Comparison of ENCODE assay signal across 9 cellular contexts in the genomic region with DNA sequence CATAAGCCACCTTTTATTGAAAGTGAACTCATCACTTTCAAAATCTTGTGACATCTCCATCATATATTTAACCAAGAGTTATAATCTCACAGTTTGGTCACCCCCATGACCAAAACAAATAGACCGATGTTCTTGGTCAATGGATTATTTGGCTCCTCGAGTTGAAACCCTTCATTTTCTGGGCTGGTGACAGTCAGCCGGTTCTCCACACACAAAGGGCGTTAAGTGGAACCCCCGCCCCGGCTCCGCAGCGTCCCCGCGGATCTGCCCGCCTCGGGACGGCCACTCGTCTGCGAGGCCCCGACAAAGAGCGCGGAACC. TPM values are rescaled to one million over a fixed set of nuclear protein-coding genes. Genes with fewer than 3 reads are reported as not detected.
DNase-seq lines count a peak whose midpoint lies in the region; ATAC-seq, FAIRE-seq and TF ChIP-seq lines count a peak whose summit lies in the region.
"Had no signal": no experiment of that assay in that cellular context is flagged by ENCODE, and none has a peak within 500 bp of the region (broad histone marks: within the 10 kb centered on the region; RNA-seq: fewer than 3 reads in every experiment).

No MANE protein-coding gene starts in this region.

- peaks cover 9% of the 10 kb centered on the region for H3K36me3 Mint-ChIP-seq in memory B cell

- no peak for DNase-seq in cardiac muscle cell (ENCODE audit: low read depth in 1 of 2, low spot score in 1 of 2)
- no peak for DNase-seq in Right ventricle myocardium inferior (ENCODE audit: missing footprints)
- no peak for DNase-seq in GM12878 (ENCODE audit: low read depth, low spot score)
- DNase-seq in memory B cell (ENCODE audit: low spot score in 2 of 2) = no peak
- no peak for DNase-seq in SK-N-DZ (ENCODE audit: low spot score)

- TF ChIP-seq EP300 in GM12878 (IDR thresholded peaks at IDR 0.05; ENCODE audit: borderline replicate concordance in 1 of 2, control insufficient read depth in 1 of 2, low read depth in 2 of 2, low read length in 2 of 2) = no peak

- under 1% methylated on average over 18 of the region's 18 CpGs for WGBS in GM12878 (ENCODE audit: insufficient coverage, insufficient replicate concordance, low lambda C conversion rate, missing lambda C conversion rate)
- WGBS in urinary bladder = under 1% methylated on average over 18 of the region's 18 CpGs

- in situ Hi-C loops in GM12878 (cut with MboI) = no loop called here

- peak overlapping the region; percentile 83 for H3K4me3 Mint-ChIP-seq in memory B cell

- CTCF ChIA-PET in GM12878 (lab: Yijun Ruan, JAX) = interaction anchor here (1.3 to 1.5 kb wide), 2 partner anchors 50 to 473 kb away, joined by 3 to 6 read pairs; no protein-coding TSS in a partner anchor

- no peaks in the 10 kb centered on the region for H3K9me3 Mint-ChIP-seq in memory B cell

- H3K4me1 Mint-ChIP-seq in memory B cell = peaks cover 36% of the 10 kb centered on the region

- no peaks in the 10 kb centered on the region for H3K36me3 ChIP-seq in cardiac muscle cell
- no peaks in the 10 kb centered on the region for H3K36me3 ChIP-seq in GM12878 (ENCODE audit: control insufficient read depth in 2 of 2, insufficient read depth in 2 of 2, low read length in 1 of 2)
- no peaks in the 10 kb centered on the region for H3K36me3 ChIP-seq in urinary bladder (ENCODE audit: insufficient read depth)

- no peak for ATAC-seq in Right ventricle myocardium inferior
- ATAC-seq in GM12878 = no peak
- ATAC-seq in memory B cell (ENCODE audit: low read depth) = no peak
- no peak for ATAC-seq in HG02870 (IDR thresholded peaks at IDR 0.05; ENCODE audit: unreplicated experiment)
- ATAC-seq in GM19467 (IDR thresholded peaks at IDR 0.05; ENCODE audit: unreplicated experiment) = no peak

- no peaks in the 10 kb centered on the region for H4K20me1 ChIP-seq in GM12878 (ENCODE audit: control insufficient read depth, insufficient read depth)

- POLR2A ChIA-PET in GM12878 (lab: Charles Lee) = no interaction called here

- no peaks in the 10 kb centered on the region for H3K9me3 ChIP-seq in cardiac muscle cell (ENCODE audit: low read depth)
- no peaks in the 10 kb centered on the region for H3K9me3 ChIP-seq in GM12878 (replicated peaks; ENCODE audit: control insufficient read depth, insufficient read depth, low read length)

- peak overlapping the region; percentile 93 for H3K4me2 ChIP-seq in GM12878 (ENCODE audit: control insufficient read depth, insufficient read depth)

- no peak for FAIRE-seq in GM12878 (lab: Jason Lieb, UNC)
- FAIRE-seq: G401.6 had no signal

- intact Hi-C loops in Right ventricle myocardium inferior (cut with DNase I) = loop anchor here (5.0 kb wide), 1 partner anchor 37 kb away; no protein-coding TSS in a partner anchor
- intact Hi-C loops in GM12878 (cut with micrococcal nuclease; ENCODE audit: unreplicated experiment) = no loop called here

- peak overlapping the region; percentile 72 for H3K4me3 ChIP-seq in cardiac muscle cell
- peak overlapping the region; percentile 83 for H3K4me3 ChIP-seq in GM12878
- peak overlapping the region; percentile 95 for H3K4me3 ChIP-seq in urinary bladder (ENCODE audit: low read depth, low read length)

- TF ChIP-seq CTCF in cardiac muscle cell (IDR thresholded peaks at IDR 0.05; ENCODE audit: low read depth, low read length) = no peak
- no peak for TF ChIP-seq CTCF in GM12878 (IDR thresholded peaks at IDR 0.05 in 2 of 3, conservative IDR thresholded peaks at IDR 0.05 in 1 of 3; ENCODE audit: control insufficient read depth in 2 of 3, extremely low read depth in 1 of 3, insufficient read depth in 1 of 3, low read depth in 3 of 3, low read length in 3 of 3)

- TF ChIP-seq POLR2A in GM12878 (IDR thresholded peaks at IDR 0.05; ENCODE audit: low read depth, low read length) = no peak

- H3K27me3 ChIP-seq in cardiac muscle cell (no peaks in the 10 kb centered on the region), GM12878 (replicated peaks in 1 of 2; ENCODE audit: control insufficient read depth in 2 of 2, insufficient read depth in 2 of 2, low read length in 1 of 2) (no peaks in the 10 kb centered on the region; a peak in 1 of 4 replicates)

- H3K27ac ChIP-seq in cardiac muscle cell = peak overlapping the region; percentile 97
- H3K27ac ChIP-seq in GM12878 (ENCODE audit: control insufficient read depth, insufficient read depth) = peak overlapping the region; percentile 72
- peak overlapping the region; percentile 80 for H3K27ac ChIP-seq in urinary bladder (ENCODE audit: low read depth)

- H3K27me3 Mint-ChIP-seq in memory B cell = no peaks in the 10 kb centered on the region

- TF ChIP-seq RAD21 in GM12878 (IDR thresholded peaks at IDR 0.05; ENCODE audit: insufficient read depth, low read depth, low read length) = no peak

- RAD21 ChIA-PET in GM12878 (lab: Charles Lee; ENCODE audit: unreplicated experiment) = no interaction called here

- peak overlapping the region; percentile 86 for H3K27ac Mint-ChIP-seq in memory B cell

- H2AFZ ChIP-seq in GM12878 (ENCODE audit: control insufficient read depth, low read depth, low read length) = peak overlapping the region; percentile 97

- SMC1A ChIA-PET in GM12878 (lab: Charles Lee; ENCODE audit: uncharacterized antibody, unreplicated experiment) = interaction anchor here (0.8 kb wide), 1 partner anchor 135 kb away, joined by 3 read pairs; no protein-coding TSS in a partner anchor

- H3K79me2 ChIP-seq in GM12878 (ENCODE audit: control insufficient read depth, insufficient read depth, low read length) = peaks cover 34% of the 10 kb centered on the region

- peak overlapping the region; percentile 85 for H3K9ac ChIP-seq in GM12878 (ENCODE audit: control insufficient read depth, insufficient read depth, low read length)

- no TSS peak for BruUV-seq in GM12878 (replicated peaks; lab: Mats Ljungman, UMichigan)

- peaks cover 20% of the 10 kb centered on the region for H3K4me1 ChIP-seq in cardiac muscle cell (ENCODE audit: low read depth)
- peaks cover 25% of the 10 kb centered on the region for H3K4me1 ChIP-seq in GM12878 (ENCODE audit: control insufficient read depth, insufficient read depth, low read length)
- no peaks in the 10 kb centered on the region for H3K4me1 ChIP-seq in urinary bladder (ENCODE audit: insufficient read depth)

TF ChIP-seq in GM12878, 131 proteins besides CTCF, POLR2A, EP300 and RAD21:
- TF ChIP-seq FOXK2 (IDR thresholded peaks at IDR 0.05) (no peak), MTA2 (IDR thresholded peaks at IDR 0.05; ENCODE audit: low read depth) (no peak)

RNA-seq across cellular contexts. Expression of a gene that starts 0.8 kb away (rescaled TPM):
- 302 and 316 TPM in 2 replicates for total RNA-seq in cardiac muscle cell
- polyA plus RNA-seq in cardiac muscle cell = 411 and 427 TPM in 2 replicates
- total RNA-seq in Right ventricle myocardium inferior = 98.3 TPM
- total RNA-seq in GM12878 (2013; cell fraction: nucleolus; rRNA removed) = 32.5 and 33.4 TPM in 2 replicates
- 59.0 and 63.0 TPM in 2 replicates for total RNA-seq in GM12878 (2014; rRNA removed)
- 52.8 and 55.4 TPM in 2 replicates for total RNA-seq in GM12878 (2014; rRNA removed; fragmentation: Illumina TruSeq; extraction: Trizol)
- total RNA-seq in GM12878 (2021) = 51.2 and 52.6 TPM in 2 replicates
- polyA plus RNA-seq in GM12878 (2011; ENCODE audit: low read depth) = 42.9 TPM
- 45.2 and 48.8 TPM in 2 replicates for polyA plus RNA-seq in GM12878 (2011; rRNA removed)
- 44.9 and 46.4 TPM in 2 replicates for polyA plus RNA-seq in GM12878 (2011; cell fraction: cytosol; rRNA removed)
- 26.2 and 30.1 TPM in 2 replicates for polyA plus RNA-seq in GM12878 (2011; cell fraction: nucleus; rRNA removed)
- 50.0 and 53.4 TPM in 2 replicates for polyA plus RNA-seq in GM12878 (2012)
- polyA plus RNA-seq in GM12878 (2014; fragmentation: Illumina TruSeq; extraction: Trizol) = 60.4 and 78.2 TPM in 2 replicates
- 10 to 100 TPM; 18.9 to 31.7 TPM for polyA plus RNA-seq in GM12878 (2014; fragmentation: Nextera tagmentation; extraction: Ambion mirVana)
- polyA plus RNA-seq in GM12878 (2014; rRNA removed) = 59.4 and 64.0 TPM in 2 replicates
- 100 to 1,000 TPM; 103 to 114 TPM for polyA plus RNA-seq in GM12878 (2016; fragmentation: Nextera tagmentation; extraction: Ambion mirVana)
- 47.9 and 57.2 TPM in 2 replicates for polyA minus RNA-seq in GM12878 (2011; rRNA and poly(A)+ RNA removed)
- 13.8 and 18.6 TPM in 2 replicates for polyA minus RNA-seq in GM12878 (2011; cell fraction: cytosol; rRNA and poly(A)+ RNA removed)
- polyA minus RNA-seq in GM12878 (2011; cell fraction: nucleus; rRNA and poly(A)+ RNA removed) = 6.3 and 13.0 TPM in 2 replicates
- 192 TPM for total RNA-seq in urinary bladder
- 160 TPM for polyA plus RNA-seq in urinary bladder
- polyA plus RNA-seq in SK-N-DZ (2014; cell fraction: cytosol; rRNA removed) = 484 and 540 TPM in 2 replicates
- polyA plus RNA-seq in SK-N-DZ (2014; cell fraction: nucleus; rRNA removed) = 162 and 186 TPM in 2 replicates
